ENCODE assay signal across 11 cellular contexts in the genomic region with DNA sequence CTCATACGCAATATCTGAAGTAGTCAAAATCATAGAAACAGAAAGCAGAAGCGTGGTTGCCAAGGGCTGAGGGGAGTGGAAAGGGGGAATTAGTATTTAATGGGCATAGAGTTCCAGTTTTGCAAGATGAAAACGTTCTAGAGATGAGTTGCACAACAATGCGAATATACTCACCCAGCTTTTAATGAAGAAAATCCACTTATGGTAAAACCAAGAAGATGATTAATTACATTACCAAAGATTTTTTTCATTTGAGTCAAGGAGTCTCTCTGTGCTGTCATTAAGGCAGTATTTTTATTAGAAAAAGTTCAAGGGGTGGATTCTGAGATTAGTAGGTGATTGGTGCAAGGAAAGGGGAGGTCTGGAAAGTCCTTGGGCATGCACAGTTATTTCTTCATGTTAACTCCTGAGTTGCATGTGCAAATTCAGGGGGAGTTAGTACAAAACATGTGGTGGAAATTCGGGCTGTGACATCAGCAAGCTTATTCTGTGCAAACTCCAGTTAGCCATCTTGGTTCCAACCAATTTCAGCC. TPM values are rescaled to one million over a fixed set of nuclear protein-coding genes. Genes with fewer than 3 reads are reported as not detected.
A peak's percentile ranks its signal among the peaks of the same experiment; 100 is the strongest.
DNase-seq lines count a peak whose midpoint lies in the region; ATAC-seq and TF ChIP-seq lines count a peak whose summit lies in the region.
"Had no signal": no experiment of that assay in that cellular context is flagged by ENCODE, and none has a peak within 500 bp of the region (broad histone marks: within the 10 kb centered on the region; RNA-seq: fewer than 3 reads in every experiment).

No MANE protein-coding gene starts in this region.

- H3K27me3 Mint-ChIP-seq in activated T-cell treated with anti-CD3 and anti-CD28 coated beads, Interleukin-2, amount 50 U/mL, for 4 hours (ENCODE audit: low read depth), result no peaks in the 10 kb centered on the region

- no peaks in the 10 kb centered on the region for H3K9me3 ChIP-seq in Peyer's patch

- no peak for TF ChIP-seq CTCF in Peyer's patch (IDR thresholded peaks at IDR 0.05)

- peak; percentile 59 for ATAC-seq in GM19351 (IDR thresholded peaks at IDR 0.05; ENCODE audit: unreplicated experiment)
- ATAC-seq in HG03135 (IDR thresholded peaks at IDR 0.05; ENCODE audit: unreplicated experiment), result peak; percentile 53
- peak; percentile 83 to 84 for ATAC-seq in activated T-cell treated with anti-CD3 and anti-CD28 coated beads, Interleukin-2, amount 50 U/mL, for 4 hours
- no peak for ATAC-seq in GM19455 (IDR thresholded peaks at IDR 0.05; ENCODE audit: unreplicated experiment)

- no peaks in the 10 kb centered on the region for H3K36me3 Mint-ChIP-seq in activated T-cell treated with anti-CD3 and anti-CD28 coated beads, Interleukin-2, amount 50 U/mL, for 4 hours (ENCODE audit: insufficient read depth)

- H3K27ac ChIP-seq in Peyer's patch, result no peak overlapping the region

- TF ChIP-seq POLR2A in Peyer's patch (IDR thresholded peaks at IDR 0.05), result no peak

- H3K9me3 Mint-ChIP-seq in activated T-cell treated with anti-CD3 and anti-CD28 coated beads, Interleukin-2, amount 50 U/mL, for 4 hours, result no peaks in the 10 kb centered on the region

- no peak overlapping the region for H3K4me3 Mint-ChIP-seq in activated T-cell treated with anti-CD3 and anti-CD28 coated beads, Interleukin-2, amount 50 U/mL, for 4 hours

- H3K4me1 Mint-ChIP-seq in activated T-cell treated with anti-CD3 and anti-CD28 coated beads, Interleukin-2, amount 50 U/mL, for 4 hours (ENCODE audit: low read depth), result peaks cover 10% of the 10 kb centered on the region

- H3K4me1 ChIP-seq in Peyer's patch, result no peaks in the 10 kb centered on the region

- H3K4me3 ChIP-seq in GM08714 (ENCODE audit: low read length) (peak overlapping the region; percentile 23; the same call in 1 of the 2 replicates), Peyer's patch (no peak overlapping the region)

- no peaks in the 10 kb centered on the region for H3K27me3 ChIP-seq in Peyer's patch

- H3K36me3 ChIP-seq in Peyer's patch, result no peaks in the 10 kb centered on the region

- DNase-seq in activated T-cell treated with anti-CD3 and anti-CD28 coated beads, Interleukin-2, amount 50 U/mL, for 4 hours, result no peak
- no peak for DNase-seq in effector CD8-positive, alpha-beta T cell (lab: John Stamatoyannopoulos, UW)
- DNase-seq in NCI-H1048 (lab: John Stamatoyannopoulos, UW) (no peak), Peyer's patch (no peak)
- DNase-seq: midbrain had no signal

RNA-seq across cellular contexts. Expression of gene CBY2, which starts 6.9 kb away (rescaled TPM):
- not detected for total RNA-seq in activated T-cell treated with anti-CD3 and anti-CD28 coated beads, Interleukin-2, amount 50 U/mL, for 4 hours
- total RNA-seq in Peyer's patch, result not detected
- total RNA-seq: Daoy, OCI-LY7 had no signal
